Comparison of ENCODE assay signal across 8 cellular contexts in the genomic region with DNA sequence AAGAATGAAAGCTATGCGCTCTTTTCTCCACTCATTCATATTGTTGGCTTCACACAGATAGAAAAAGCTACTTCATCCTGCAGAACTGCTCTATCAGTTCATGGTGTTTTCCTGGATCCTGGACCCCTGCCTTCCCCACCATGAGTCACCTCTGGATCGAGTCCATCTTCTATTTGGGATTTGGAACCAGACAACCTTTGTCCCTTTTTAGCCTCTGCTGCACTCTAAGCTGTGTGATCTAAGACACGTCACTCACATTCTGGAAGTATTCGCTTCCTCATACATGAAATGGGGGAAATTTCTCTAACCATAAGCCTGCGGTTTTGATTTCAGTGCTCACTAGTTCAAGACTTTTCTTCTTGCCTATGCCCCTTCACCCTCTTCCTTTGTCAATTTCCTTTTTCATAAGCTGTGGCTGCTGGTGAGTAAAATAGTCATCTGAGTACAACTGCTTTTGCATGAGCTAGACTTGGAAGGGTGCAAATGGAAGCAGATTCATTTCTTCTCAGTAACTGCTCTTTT. TPM values are rescaled to one million over a fixed set of nuclear protein-coding genes. Genes with fewer than 3 reads are reported as not detected.
DNase-seq lines count a peak whose midpoint lies in the region; ATAC-seq, FAIRE-seq and TF ChIP-seq lines count a peak whose summit lies in the region.

No MANE protein-coding gene starts in this region.

- TF ChIP-seq EP300 in upper lobe of left lung (IDR thresholded peaks at IDR 0.05), result peak in 1 of 4 donors; percentile 11

- H3K36me3 Mint-ChIP-seq in activated naive CD4-positive, alpha-beta T cell treated with anti-CD3 and anti-CD28 coated beads, Interleukin-2, amount 50 U/mL, for 72 hours, result peaks cover 0 to 22% of the 10 kb centered on the region in 2 donors
- peaks cover 4% of the 10 kb centered on the region for H3K36me3 Mint-ChIP-seq in endothelial cell (ENCODE audit: low read depth, unreplicated experiment)

- peak overlapping the region; percentile 50 for H3K4me2 ChIP-seq in keratinocyte (ENCODE audit: control insufficient read depth, extremely low read depth, insufficient read depth, low read depth, low read length)

- POLR2A ChIA-PET in GM10248 (lab: Yijun Ruan, JAX), result interaction anchor here (0.5 to 0.9 kb wide), 2 partner anchors 11 to 266 kb away, joined by 4 to 6 read pairs; partner anchors contain the start of gene WDR26

- H4K20me1 ChIP-seq in keratinocyte (ENCODE audit: control insufficient read depth, extremely low read depth, insufficient read depth, low read length), result no peaks in the 10 kb centered on the region

- H3K9me3 ChIP-seq in keratinocyte (ENCODE audit: control insufficient read depth, low read depth, low read length), result no peaks in the 10 kb centered on the region
- no peaks in the 10 kb centered on the region for H3K9me3 ChIP-seq in upper lobe of left lung

- peak in 1 of 4 donors; percentile 41 for TF ChIP-seq POLR2A in upper lobe of left lung (IDR thresholded peaks at IDR 0.05)

- TF ChIP-seq CTCF in GM10248 (IDR thresholded peaks at IDR 0.05; ENCODE audit: control extremely low read depth, extremely low read depth, low read depth, missing control alignments) (no peak), HL-60 (IDR thresholded peaks at IDR 0.05; ENCODE audit: insufficient read depth, low read length) (no peak), keratinocyte (optimal IDR thresholded peaks at IDR 0.05 in 1 of 3, IDR thresholded peaks at IDR 0.05 in 1 of 3, conservative IDR thresholded peaks at IDR 0.05 in 1 of 3; ENCODE audit: extremely low read depth in 1 of 3, insufficient read depth in 2 of 3, low read length in 3 of 3) (no peak), upper lobe of left lung (IDR thresholded peaks at IDR 0.05) (no peak), endothelial cell (IDR thresholded peaks at IDR 0.05; ENCODE audit: unreplicated experiment) (no peak)

- H3K27ac Mint-ChIP-seq in activated naive CD4-positive, alpha-beta T cell treated with anti-CD3 and anti-CD28 coated beads, Interleukin-2, amount 50 U/mL, for 72 hours, result peak overlapping the region; percentile 22 to 55
- no peak overlapping the region for H3K27ac Mint-ChIP-seq in endothelial cell (ENCODE audit: unreplicated experiment)

- no peaks in the 10 kb centered on the region for H3K36me3 ChIP-seq in keratinocyte (ENCODE audit: control insufficient read depth in 2 of 2, extremely low read depth in 1 of 2, insufficient read depth in 2 of 2, low read length in 2 of 2)
- no peaks in the 10 kb centered on the region for H3K36me3 ChIP-seq in upper lobe of left lung

- DNase-seq in GM10248 (ENCODE audit: extremely low spot score) (peak; percentile 66), HL-60 (ENCODE audit: low read depth in 1 of 2, low spot score in 1 of 2) (peak in 1 of 2 experiments; percentile 91), keratinocyte (ENCODE audit: low read depth, low spot score) (no peak), upper lobe of left lung (no peak), endothelial cell (ENCODE audit: low spot score) (no peak), NCI-H1436 treated with DMSO at 0.1 percent for 48 hours (lab: John Stamatoyannopoulos, UW) (no peak)
- peak in 1 of 2 donors; percentile 51 for DNase-seq in activated naive CD4-positive, alpha-beta T cell treated with anti-CD3 and anti-CD28 coated beads, Interleukin-2, amount 50 U/mL, for 72 hours (ENCODE audit: low spot score in 2 of 2)

- peaks cover 5% of the 10 kb centered on the region for H3K27me3 Mint-ChIP-seq in endothelial cell (ENCODE audit: unreplicated experiment)

- peaks cover 0 to 14% of the 10 kb centered on the region in 2 donors for H3K9me3 Mint-ChIP-seq in activated naive CD4-positive, alpha-beta T cell treated with anti-CD3 and anti-CD28 coated beads, Interleukin-2, amount 50 U/mL, for 72 hours
- H3K9me3 Mint-ChIP-seq in endothelial cell (ENCODE audit: unreplicated experiment), result no peaks in the 10 kb centered on the region

- no peaks in the 10 kb centered on the region for H3K27me3 ChIP-seq in HL-60 (ENCODE audit: insufficient read depth, poor library complexity, severe bottlenecking)
- no peaks in the 10 kb centered on the region for H3K27me3 ChIP-seq in keratinocyte (ENCODE audit: control insufficient read depth, extremely low read depth, insufficient read depth, low read length)
- H3K27me3 ChIP-seq in upper lobe of left lung, result no peaks in the 10 kb centered on the region

- dilution Hi-C loops in keratinocyte (cut with MboI; ENCODE audit: extremely low pct_ligation_motif_present, low sequenced_read_pairs), result no loop called here

- CTCF ChIA-PET in GM10248 (lab: Yijun Ruan, JAX), result interaction anchor here (0.9 to 1.7 kb wide), 7 partner anchors 9 to 288 kb away, joined by 3 to 9 read pairs (median 4); partner anchors contain the start of gene DEGS1

- ATAC-seq in GM21528 (IDR thresholded peaks at IDR 0.05; ENCODE audit: low FRiP score, unreplicated experiment) (peak; percentile 94), upper lobe of left lung (ENCODE audit: low FRiP score in 2 of 2) (peak; percentile 73 to 89)
- peak; percentile 97 to 98 for ATAC-seq in activated naive CD4-positive, alpha-beta T cell treated with anti-CD3 and anti-CD28 coated beads, Interleukin-2, amount 50 U/mL, for 72 hours

- H3K27ac ChIP-seq in HL-60 (replicated peaks) (peak overlapping the region; percentile 87), keratinocyte (ENCODE audit: control insufficient read depth, insufficient read depth, low read length) (no peak overlapping the region), upper lobe of left lung (peak overlapping the region; percentile 15 to 61 (median 40))

- no peak overlapping the region for H2AFZ ChIP-seq in keratinocyte (ENCODE audit: control insufficient read depth, low read length)

- WGBS in upper lobe of left lung, 2 donors, result 46 to 51% methylated on average over 5 of the region's 5 CpGs

- peaks cover 26% of the 10 kb centered on the region for H3K4me1 ChIP-seq in keratinocyte (ENCODE audit: control insufficient read depth, extremely low read depth, insufficient read depth, low read length)
- H3K4me1 ChIP-seq in upper lobe of left lung, result peaks cover 4 to 23% (median 10%) of the 10 kb centered on the region in 4 donors

- FAIRE-seq in keratinocyte (lab: Jason Lieb, UNC), result peak; percentile 17

- H3K9ac ChIP-seq in keratinocyte (ENCODE audit: control insufficient read depth, extremely low read depth, insufficient read depth, low read length), result no peak overlapping the region

- no peak overlapping the region for H3K4me3 Mint-ChIP-seq in endothelial cell (ENCODE audit: unreplicated experiment)

- H3K4me1 Mint-ChIP-seq in endothelial cell (ENCODE audit: unreplicated experiment), result peaks cover 9% of the 10 kb centered on the region

- no peaks in the 10 kb centered on the region for H3K79me2 ChIP-seq in keratinocyte (ENCODE audit: control insufficient read depth, insufficient read depth, low read length)

- H3K4me3 ChIP-seq in HL-60 (replicated peaks; ENCODE audit: insufficient read depth, low read length) (no peak overlapping the region), keratinocyte (ENCODE audit: control insufficient read depth in 2 of 3, extremely low read depth in 1 of 3, insufficient read depth in 2 of 3, low read depth in 1 of 3, low read length in 3 of 3) (peak overlapping the region in 1 of 3 experiments; percentile 16), upper lobe of left lung (no peak overlapping the region)

- H3K9me1 ChIP-seq in keratinocyte (ENCODE audit: control insufficient read depth, extremely low read depth, insufficient read depth, low read length), result no peaks in the 10 kb centered on the region

RNA-seq across cellular contexts. Expression of gene DEGS1, which starts 14.1 kb away (rescaled TPM):
- total RNA-seq in activated naive CD4-positive, alpha-beta T cell treated with anti-CD3 and anti-CD28 coated beads, Interleukin-2, amount 50 U/mL, for 72 hours, result 10 to 100 TPM; 10.5 to 38.3 TPM
- polyA plus RNA-seq in keratinocyte, result 176 to 333 TPM (median 314 TPM) in 3 replicates
- polyA plus RNA-seq in keratinocyte (2011; ENCODE audit: low read depth), result 49.5 TPM
- 95.6 and 188 TPM in 2 replicates for polyA plus RNA-seq in keratinocyte (2011; cell fraction: cytosol; rRNA removed)
- 471 and 566 TPM in 2 replicates for polyA plus RNA-seq in keratinocyte (2011; cell fraction: nucleus; rRNA removed)
- polyA plus RNA-seq in keratinocyte (2012; ENCODE audit: low replicate concordance), result 88.8 and 134 TPM in 2 replicates
- 33.9 to 122 TPM (median 120 TPM) in 3 replicates for polyA minus RNA-seq in keratinocyte
- polyA minus RNA-seq in keratinocyte (2011; cell fraction: cytosol; rRNA and poly(A)+ RNA removed), result 73.1 TPM
- polyA minus RNA-seq in keratinocyte (2011; cell fraction: nucleus; rRNA and poly(A)+ RNA removed), result 161 and 310 TPM in 2 replicates
- 10 to 100 TPM; 24.3 to 79.2 (median 67.4) TPM for total RNA-seq in upper lobe of left lung
- total RNA-seq in endothelial cell (ENCODE audit: unreplicated experiment), result 88.1 TPM

RNA-seq across cellular contexts. Expression of gene FBXO28, which starts 55.0 kb away (rescaled TPM):
- total RNA-seq in activated naive CD4-positive, alpha-beta T cell treated with anti-CD3 and anti-CD28 coated beads, Interleukin-2, amount 50 U/mL, for 72 hours, result 10 to 100 TPM; 14.4 to 18.1 TPM
- polyA plus RNA-seq in keratinocyte, result 23.2 to 36.5 TPM (median 26.6 TPM) in 3 replicates
- 20.6 TPM for polyA plus RNA-seq in keratinocyte (2011; ENCODE audit: low read depth)
- 20.4 and 37.9 TPM in 2 replicates for polyA plus RNA-seq in keratinocyte (2011; cell fraction: cytosol; rRNA removed)
- polyA plus RNA-seq in keratinocyte (2011; cell fraction: nucleus; rRNA removed), result 22.9 and 31.7 TPM in 2 replicates
- polyA plus RNA-seq in keratinocyte (2012; ENCODE audit: low replicate concordance), result 17.2 and 24.5 TPM in 2 replicates
- 7.1 to 43.4 TPM (median 29.7 TPM) in 3 replicates for polyA minus RNA-seq in keratinocyte
- 47.2 TPM for polyA minus RNA-seq in keratinocyte (2011; cell fraction: cytosol; rRNA and poly(A)+ RNA removed)
- 21.4 and 39.0 TPM in 2 replicates for polyA minus RNA-seq in keratinocyte (2011; cell fraction: nucleus; rRNA and poly(A)+ RNA removed)
- 10 to 100 TPM in 5 of 6 donors, 1 to 10 TPM in 1; 9.1 to 34.8 (median 27.2) TPM for total RNA-seq in upper lobe of left lung
- 40.6 TPM for total RNA-seq in endothelial cell (ENCODE audit: unreplicated experiment)
